ENCODE assay signal across 22 cellular contexts in the genomic region with DNA sequence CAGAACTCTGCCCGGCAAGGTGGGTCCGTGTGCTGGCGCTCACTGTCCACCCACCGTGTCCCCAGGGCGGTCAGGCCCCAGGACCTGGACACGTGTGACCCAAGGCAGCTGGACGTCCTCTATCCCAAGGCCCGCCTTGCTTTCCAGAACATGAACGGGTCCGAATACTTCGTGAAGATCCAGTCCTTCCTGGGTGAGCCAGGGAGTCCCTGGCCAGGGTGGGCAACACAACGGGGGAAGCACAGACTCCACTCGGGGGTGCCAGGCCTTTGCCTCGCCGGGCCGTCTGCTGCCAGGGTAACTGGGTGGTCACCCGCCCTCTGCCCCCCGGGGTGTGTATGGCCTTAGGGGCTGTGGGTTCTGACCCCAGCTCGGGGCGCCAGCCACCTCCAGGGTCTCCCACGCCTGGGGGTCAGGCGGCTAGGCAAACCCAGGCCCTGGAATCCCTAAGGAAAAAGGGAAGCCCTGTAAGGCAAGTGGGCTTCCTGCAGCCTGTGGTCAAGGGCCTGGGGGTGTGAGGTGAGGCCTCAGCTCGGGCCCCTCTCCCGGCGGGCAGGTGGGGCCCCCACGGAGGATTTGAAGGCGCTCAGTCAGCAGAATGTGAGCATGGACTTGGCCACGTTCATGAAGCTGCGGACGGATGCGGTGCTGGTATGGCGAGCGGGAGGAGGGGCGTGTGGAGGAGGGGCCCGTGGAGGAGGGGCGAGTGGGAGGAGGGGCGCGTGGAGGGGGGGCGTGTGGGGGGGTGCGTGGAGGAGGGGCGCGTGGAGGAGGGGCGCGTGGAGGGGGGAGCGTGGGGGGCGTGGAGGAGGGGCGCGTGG. TPM values are rescaled to one million over a fixed set of nuclear protein-coding genes. Genes with fewer than 3 reads are reported as not detected.
A peak's percentile ranks its signal among the peaks of the same experiment; 100 is the strongest.
DNase-seq lines count a peak whose midpoint lies in the region; ATAC-seq, FAIRE-seq and TF ChIP-seq lines count a peak whose summit lies in the region.
"Had no signal": no experiment of that assay in that cellular context is flagged by ENCODE, and none has a peak within 500 bp of the region (broad histone marks: within the 10 kb centered on the region; RNA-seq: fewer than 3 reads in every experiment).

No MANE protein-coding gene starts in this region.

- peaks cover 21% of the 10 kb centered on the region for H3K4me1 ChIP-seq in A549

- WGBS in A549 (ENCODE audit: missing lambda C conversion rate): 81% methylated on average over 27 of the region's 48 CpGs

- no peak overlapping the region for H3K4me3 ChIP-seq in A549
- H3K4me3 ChIP-seq: BLaER1 treated with 17β-estradiol and CSF1 and Interleukin-3, amounts not matched to agents 10 nM and 100 nM; GM23338 had no signal

- CTCF ChIA-PET in A549 (lab: Yijun Ruan, JAX): interaction anchor here (1.4 to 15.8 kb wide), 4 partner anchors 19 to 291 kb away, joined by 4 to 105 read pairs (median 4); partner anchors contain the start of genes CHTF18, CIAO3 and RPUSD1

- H3K27ac ChIP-seq in A549: no peak overlapping the region
- H3K27ac ChIP-seq: BLaER1 treated with 17β-estradiol and CSF1 and Interleukin-3, amounts not matched to agents 10 nM and 100 nM had no signal

- DNase-seq in A549 (ENCODE audit: low read depth in 1 of 2, low spot score in 1 of 2): no peak
- DNase-seq in chondrocyte (ENCODE audit: low spot score): peak; percentile 93
- DNase-seq in activated gamma-delta T cell treated with Interleukin-2 at 50 U/mL for 16 hours: no peak
- no peak for DNase-seq in H54 (ENCODE audit: insufficient read length, low spot score)
- DNase-seq: Calu3, MM.1S, NCI-H1092, NCI-H146, NCI-H2029 treated with DMSO at 0.1 percent for 48 hours, NCI-H2171, NCI-H526, PC-3, RPMI8226, SIG-M5 had no signal

- H3K27ac Mint-ChIP-seq in chondrocyte (ENCODE audit: unreplicated experiment): no peak overlapping the region
- H3K27ac Mint-ChIP-seq: CD8-positive, alpha-beta T cell; GM23338 had no signal

- no peak overlapping the region for H3K4me3 Mint-ChIP-seq in chondrocyte (ENCODE audit: unreplicated experiment)
- H3K4me3 Mint-ChIP-seq: CD8-positive, alpha-beta T cell; GM23338 had no signal

- no peak for TF ChIP-seq RAD21 in A549 (conservative IDR thresholded peaks at IDR 0.05 in 1 of 2, IDR thresholded peaks at IDR 0.05 in 1 of 2)

- H3K36me3 Mint-ChIP-seq in chondrocyte (ENCODE audit: low read depth): no peaks in the 10 kb centered on the region
- H3K36me3 Mint-ChIP-seq: CD8-positive, alpha-beta T cell had no signal

- TF ChIP-seq CTCF in A549 (IDR thresholded peaks at IDR 0.05): no peak
- TF ChIP-seq CTCF in chondrocyte (IDR thresholded peaks at IDR 0.05): no peak

- H3K4me2 ChIP-seq in A549: no peak overlapping the region
- H3K4me2 ChIP-seq: BLaER1 treated with 17β-estradiol and CSF1 and Interleukin-3, amounts not matched to agents 10 nM and 100 nM; GM23338 had no signal

- ATAC-seq in A549: no peak
- ATAC-seq: CD8-positive, alpha-beta T cell; PC-3; SK-N-SH treated with all-trans-retinoic acid at 6 μM for 48 hours had no signal

- peaks cover 1% of the 10 kb centered on the region for H3K27me3 Mint-ChIP-seq in chondrocyte (ENCODE audit: low read depth)

- no peaks in the 10 kb centered on the region for H3K9me3 Mint-ChIP-seq in chondrocyte (ENCODE audit: low read depth)
- H3K9me3 Mint-ChIP-seq: CD8-positive, alpha-beta T cell; GM23338 had no signal

- H3K4me1 Mint-ChIP-seq in chondrocyte (ENCODE audit: low read depth): no peaks in the 10 kb centered on the region
- H3K4me1 Mint-ChIP-seq: GM23338 had no signal

- POLR2A ChIA-PET in A549 (lab: Yijun Ruan, JAX): interaction anchor here (0.9 kb wide), 1 partner anchor 21 kb away, joined by 3 read pairs; the partner anchor contains the start of genes CHTF18 and RPUSD1

- no peak for FAIRE-seq in A549 (lab: Jason Lieb, UNC)
- no peak for FAIRE-seq in H54 (lab: Jason Lieb, UNC)
- FAIRE-seq: GM12891, GM19239 had no signal

- no peaks in the 10 kb centered on the region for H3K9me3 ChIP-seq in A549
- H3K9me3 ChIP-seq: BLaER1 treated with 17β-estradiol and CSF1 and Interleukin-3, amounts not matched to agents 10 nM and 100 nM had no signal

- no peak for TF ChIP-seq POLR2A in A549 (IDR thresholded peaks at IDR 0.05; ENCODE audit: low read length)
- no peak for TF ChIP-seq POLR2A in H54 (IDR thresholded peaks at IDR 0.05; ENCODE audit: low read depth, low read length)

- no peak for TF ChIP-seq EP300 in A549 (IDR thresholded peaks at IDR 0.05)

TF ChIP-seq in A549, 52 proteins besides CTCF, POLR2A, EP300 and RAD21:
- TF ChIP-seq RNF2 (IDR thresholded peaks at IDR 0.05; ENCODE audit: borderline replicate concordance, low read depth): no peak
- TF ChIP-seq MAFK (IDR thresholded peaks at IDR 0.05; ENCODE audit: partially characterized antibody): peak; percentile 70

RNA-seq across cellular contexts. Expression of gene MSLN, which starts 6.5 kb away (rescaled TPM):
- 1.8 and 2.4 TPM in 2 replicates for polyA plus RNA-seq in A549 (2011; rRNA removed)
- 2.9 and 3.4 TPM in 2 replicates for polyA plus RNA-seq in A549 (2012; cell fraction: cytosol; rRNA removed)
- polyA plus RNA-seq in A549 (2012; cell fraction: nucleus; rRNA removed): 14.2 and 16.0 TPM in 2 replicates
- 2.7 to 3.6 TPM (median 3.1 TPM) in 3 replicates for polyA plus RNA-seq in A549 (2017; fragmentation: RNase III; extraction: RNeasy Plus Mini Kit Qiagen cat#74134 plus additional on column Dnase treatment)
- polyA minus RNA-seq in A549 (2011; rRNA and poly(A)+ RNA removed): 0.58 and 0.78 TPM in 2 replicates
- total RNA-seq in chondrocyte: 0.41 TPM in 1 of 3 replicates, not detected in the others
- total RNA-seq: A673; CD8-positive, alpha-beta T cell; LHCN-M2 had no signal
- polyA plus RNA-seq: GM23338 had no signal

RNA-seq across cellular contexts. Expression of gene RPUSD1, which starts 21.2 kb away (rescaled TPM):
- polyA plus RNA-seq in A549 (2011; rRNA removed) (10.6 and 10.8 TPM in 2 replicates), A549 (2017; fragmentation: RNase III; extraction: RNeasy Plus Mini Kit Qiagen cat#74134 plus additional on column Dnase treatment) (26.9 to 29.3 TPM (median 29.0 TPM) in 3 replicates)
- polyA plus RNA-seq in A549 (2012; cell fraction: cytosol; rRNA removed): 39.4 and 56.4 TPM in 2 replicates
- polyA plus RNA-seq in A549 (2012; cell fraction: nucleus; rRNA removed): 69.2 and 88.7 TPM in 2 replicates
- 8.6 and 10.2 TPM in 2 replicates for polyA minus RNA-seq in A549 (2011; rRNA and poly(A)+ RNA removed)
- total RNA-seq in chondrocyte: 17.6 to 21.6 TPM (median 19.6 TPM) in 3 replicates

RNA-seq across cellular contexts. Expression of gene CHTF18, which starts 21.4 kb away (rescaled TPM):
- polyA plus RNA-seq in A549 (2011; rRNA removed): 4.8 and 5.1 TPM in 2 replicates
- 37.0 and 43.6 TPM in 2 replicates for polyA plus RNA-seq in A549 (2012; cell fraction: cytosol; rRNA removed)
- polyA plus RNA-seq in A549 (2012; cell fraction: nucleus; rRNA removed): 376 and 424 TPM in 2 replicates
- 32.5 to 36.7 TPM (median 33.8 TPM) in 3 replicates for polyA plus RNA-seq in A549 (2017; fragmentation: RNase III; extraction: RNeasy Plus Mini Kit Qiagen cat#74134 plus additional on column Dnase treatment)
- polyA minus RNA-seq in A549 (2011; rRNA and poly(A)+ RNA removed): 1.9 and 4.8 TPM in 2 replicates
- total RNA-seq in chondrocyte: 12.8 to 35.9 TPM (median 13.3 TPM) in 3 replicates

RNA-seq across cellular contexts. Expression of gene CIAO3, which starts 26.2 kb away (rescaled TPM):
- polyA plus RNA-seq in A549 (2011; rRNA removed): 17.4 and 19.3 TPM in 2 replicates
- 21.3 and 25.7 TPM in 2 replicates for polyA plus RNA-seq in A549 (2012; cell fraction: cytosol; rRNA removed)
- polyA plus RNA-seq in A549 (2012; cell fraction: nucleus; rRNA removed): 71.8 and 110 TPM in 2 replicates
- polyA plus RNA-seq in A549 (2017; fragmentation: RNase III; extraction: RNeasy Plus Mini Kit Qiagen cat#74134 plus additional on column Dnase treatment): 20.9 to 24.6 TPM (median 23.0 TPM) in 3 replicates
- 27.8 and 29.0 TPM in 2 replicates for polyA minus RNA-seq in A549 (2011; rRNA and poly(A)+ RNA removed)
- 20.5 to 26.6 TPM (median 22.1 TPM) in 3 replicates for total RNA-seq in chondrocyte

RNA-seq across cellular contexts. Expression of gene GNG13, which starts 33.5 kb away (rescaled TPM):
- polyA plus RNA-seq in A549 (2011; rRNA removed) (not detected in 2 replicates), A549 (2017; fragmentation: RNase III; extraction: RNeasy Plus Mini Kit Qiagen cat#74134 plus additional on column Dnase treatment) (0.09 TPM in 1 of 3 replicates, not detected in the others)
- polyA plus RNA-seq in A549 (2012; cell fraction: cytosol; rRNA removed): not detected in 2 replicates
- not detected in 2 replicates for polyA plus RNA-seq in A549 (2012; cell fraction: nucleus; rRNA removed)
- polyA minus RNA-seq in A549 (2011; rRNA and poly(A)+ RNA removed): not detected in 2 replicates
- total RNA-seq in chondrocyte: not detected in 3 replicates
- total RNA-seq: A673; Calu3; CD8-positive, alpha-beta T cell; GM23338; LHCN-M2; PC-3 had no signal
